ENCODE assay signal across 9 cellular contexts in the genomic region with DNA sequence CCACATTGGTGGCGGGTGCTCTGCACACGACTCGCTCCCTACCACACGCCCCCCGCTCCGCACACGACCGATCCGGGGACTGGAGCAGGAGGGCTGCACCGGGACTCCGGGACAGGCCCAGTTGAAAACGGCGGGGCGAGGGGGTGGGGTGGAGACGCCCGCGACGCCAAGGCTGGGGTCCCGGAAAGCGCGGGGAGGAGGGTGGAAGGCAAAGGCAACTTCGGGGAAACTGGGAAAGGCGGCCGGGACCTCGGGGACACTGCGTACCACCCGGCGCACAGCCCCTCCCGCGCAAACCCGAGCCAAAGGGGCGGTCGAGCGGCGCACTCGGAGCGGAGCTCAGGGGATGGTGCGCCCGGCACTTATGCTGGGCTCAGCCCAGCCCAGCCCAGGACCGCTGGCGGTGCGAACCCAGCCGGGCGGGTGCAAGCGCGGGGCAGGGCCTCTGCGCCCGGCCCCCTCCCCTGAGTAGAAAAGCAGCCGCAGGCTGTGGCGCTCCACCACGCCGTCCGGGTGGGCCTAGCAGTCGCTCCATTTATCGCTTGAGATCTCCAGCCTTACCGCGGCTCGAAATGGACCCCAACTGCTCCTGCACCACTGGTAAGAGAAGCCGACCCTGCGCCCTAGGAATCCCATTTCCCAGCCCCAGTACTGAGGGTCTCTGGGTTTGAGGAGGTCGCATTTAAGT. TPM values are rescaled to one million over a fixed set of nuclear protein-coding genes. Genes with fewer than 3 reads are reported as not detected.
DNase-seq lines count a peak whose midpoint lies in the region; ATAC-seq and TF ChIP-seq lines count a peak whose summit lies in the region.
"Had no signal": no experiment of that assay in that cellular context is flagged by ENCODE, and none has a peak within 500 bp of the region (broad histone marks: within the 10 kb centered on the region; RNA-seq: fewer than 3 reads in every experiment).

A gene (plus strand): TSS at position 500 of the 688 bp plus-strand sequence. CDS start 73 bp downstream, at position 573.

- intact Hi-C loops in left colon (cut with DNase I, micrococcal nuclease): no loop called here

- DNase-seq in NCI-H2227 (lab: John Stamatoyannopoulos, UW; ENCODE audit: unreplicated experiment) (peak; percentile 64), cardiac fibroblast (ENCODE audit: low read depth in 2 of 2) (no peak), left colon (peak in 1 of 2 donors; percentile 60), SHP77 treated with DMSO at 0.1 percent for 48 hours (lab: John Stamatoyannopoulos, UW) (no peak)

- ATAC-seq in left colon: peak; percentile 90
- ATAC-seq in stimulated activated memory B cell treated with anti-CD40 and anti-IgM and Interleukin-4, amounts not matched to agents 10 μg/mL and 1 μg/mL and 100 μg/mL, for 72 hours: no peak
- no peak for ATAC-seq in GM21390 (IDR thresholded peaks at IDR 0.05; ENCODE audit: unreplicated experiment)
- ATAC-seq in HG03439 (IDR thresholded peaks at IDR 0.05; ENCODE audit: unreplicated experiment): no peak
- no peak for ATAC-seq in HG03342 (IDR thresholded peaks at IDR 0.05; ENCODE audit: unreplicated experiment)

- H3K27me3 Mint-ChIP-seq in stimulated activated memory B cell treated with anti-CD40 and anti-IgM and Interleukin-4, amounts not matched to agents 10 μg/mL and 1 μg/mL and 100 μg/mL, for 72 hours: peaks cover 60% of the 10 kb centered on the region

- H3K4me1 Mint-ChIP-seq in stimulated activated memory B cell treated with anti-CD40 and anti-IgM and Interleukin-4, amounts not matched to agents 10 μg/mL and 1 μg/mL and 100 μg/mL, for 72 hours: peaks cover 49% of the 10 kb centered on the region

- TF ChIP-seq CTCF in cardiac fibroblast (IDR thresholded peaks at IDR 0.05; ENCODE audit: low read depth, low read length): no peak

- peak within 1 kb of the TSS; percentile 57 for H3K4me3 Mint-ChIP-seq in stimulated activated memory B cell treated with anti-CD40 and anti-IgM and Interleukin-4, amounts not matched to agents 10 μg/mL and 1 μg/mL and 100 μg/mL, for 72 hours

- no peaks in the 10 kb centered on the region for H3K9me3 Mint-ChIP-seq in stimulated activated memory B cell treated with anti-CD40 and anti-IgM and Interleukin-4, amounts not matched to agents 10 μg/mL and 1 μg/mL and 100 μg/mL, for 72 hours

- no peaks in the 10 kb centered on the region for H3K36me3 Mint-ChIP-seq in stimulated activated memory B cell treated with anti-CD40 and anti-IgM and Interleukin-4, amounts not matched to agents 10 μg/mL and 1 μg/mL and 100 μg/mL, for 72 hours

- peak within 1 kb of the TSS; percentile 21 for H3K27ac Mint-ChIP-seq in stimulated activated memory B cell treated with anti-CD40 and anti-IgM and Interleukin-4, amounts not matched to agents 10 μg/mL and 1 μg/mL and 100 μg/mL, for 72 hours

- H3K4me3 ChIP-seq in cardiac fibroblast (replicated peaks in 1 of 2; ENCODE audit: low read depth in 2 of 2, low read length in 2 of 2): peak within 1 kb of the TSS; percentile 39 to 47

RNA-seq across cellular contexts. Expression of the gene that starts here (rescaled TPM):
- 10 to 100 TPM in 1 of 2 donors, 1 to 10 TPM in 1; 5.1 to 60.6 TPM for total RNA-seq in left colon
- total RNA-seq: NCI-H460 had no signal
